34 cellular contexts compared by ENCODE assay signal in the genomic region with DNA sequence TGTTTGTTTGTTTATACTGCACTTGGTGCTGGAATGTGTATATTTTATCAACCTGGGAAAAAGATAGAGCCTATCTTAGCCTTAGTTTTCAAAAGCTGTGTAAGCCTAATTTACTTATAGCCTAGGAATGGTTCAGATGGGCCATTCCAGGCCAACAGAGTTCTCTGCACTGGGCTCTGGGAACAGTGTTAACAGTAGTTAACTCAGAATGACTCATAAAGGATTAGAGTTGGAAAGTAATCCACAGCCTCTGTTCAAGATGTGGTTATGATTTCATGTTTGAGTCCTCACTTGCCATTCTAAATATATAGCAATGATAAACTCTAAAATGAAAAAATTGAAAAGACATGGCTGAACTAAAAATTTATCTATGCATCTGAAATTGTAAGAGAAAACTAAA. TPM values are rescaled to one million over a fixed set of nuclear protein-coding genes. Genes with fewer than 3 reads are reported as not detected.
DNase-seq lines count a peak whose midpoint lies in the region; FAIRE-seq and TF ChIP-seq lines count a peak whose summit lies in the region.
"Had no signal": no experiment of that assay in that cellular context is flagged by ENCODE, and none has a peak within 500 bp of the region (broad histone marks: within the 10 kb centered on the region; RNA-seq: fewer than 3 reads in every experiment).

No MANE protein-coding gene starts in this region.

- TF ChIP-seq CTCF in bronchial epithelial cell (IDR thresholded peaks at IDR 0.05; ENCODE audit: insufficient read depth, low read length, severe bottlenecking) = no peak

- FAIRE-seq in bronchial epithelial cell (lab: Jason Lieb, UNC) = no peak
- FAIRE-seq in GM19239 (lab: Jason Lieb, UNC) = no peak
- FAIRE-seq: colon, islet of Langerhans had no signal

- no peaks in the 10 kb centered on the region for H3K36me3 ChIP-seq in bronchial epithelial cell (ENCODE audit: control insufficient read depth, insufficient read depth, low read length)
- H3K36me3 ChIP-seq: gastroesophageal sphincter, right atrium auricular region had no signal

- H3K27me3 ChIP-seq in bronchial epithelial cell (ENCODE audit: control insufficient read depth, insufficient read depth, low read length) = no peaks in the 10 kb centered on the region
- H3K27me3 ChIP-seq: gastroesophageal sphincter, right atrium auricular region had no signal

- peak; percentile 9 for DNase-seq in GM03348 (ENCODE audit: low spot score)
- DNase-seq in MV-4-11 (lab: John Stamatoyannopoulos, UW) = peak; percentile 32
- DNase-seq in bronchial epithelial cell (ENCODE audit: low read depth) = peak; percentile 64
- DNase-seq in skeletal muscle cell (ENCODE audit: low read depth) = peak; percentile 27
- DNase-seq in GM19239 (ENCODE audit: insufficient read length, low spot score) = no peak
- DNase-seq in NCI-H187 treated with DMSO at 0.1 percent for 48 hours (lab: John Stamatoyannopoulos, UW) = no peak
- no peak for DNase-seq in DMS79 treated with DMSO at 0.1 percent for 48 hours (lab: John Stamatoyannopoulos, UW)
- DNase-seq: activated CD4-positive, alpha-beta T cell treated with anti-CD3 and anti-CD28 coated beads for 1 hour; activated CD8-positive, alpha-beta T cell treated with anti-CD3 and anti-CD28 coated beads, Interleukin-2, amount 10 ng/mL, durations not matched to agents 7 days and 5 days; activated gamma-delta T cell treated with Interleukin-2 at 50 U/mL for 16 hours; activated naive CD8-positive, alpha-beta T cell treated with anti-CD3 and anti-CD28 coated beads, Interleukin-2, amount 50 U/mL, for 24 hours; activated T-cell treated with anti-CD3 and anti-CD28 coated beads, Interleukin-2, amount 50 U/mL, for 1 hour; CD4-positive, CD25-positive, alpha-beta regulatory T cell; DMS 273 treated with DMSO at 0.1 percent for 48 hours; effector CD8-positive, alpha-beta T cell; GF-D8; H9; Kasumi-1; left ventricle myocardium superior; natural killer cell; NCI-H1417; NCI-H2081 treated with DMSO at 0.1 percent for 48 hours; NCI-H446 treated with DMSO at 0.1 percent for 48 hours; SIG-M5; stimulated activated CD4-positive, alpha-beta T cell treated with anti-CD3 and anti-CD28 coated beads, Interleukin-12 subunit alpha, Interleukin-12 subunit beta, amount 100 ng/mL, for 4 hours; stimulated activated CD4-positive, alpha-beta T cell treated with anti-CD3 and anti-CD28 coated beads, Interleukin-4, amount 100 ng/mL, for 4 hours; stimulated activated naive CD4-positive, alpha-beta T cell; SW 1271; T1000 had no signal

- H3K4me3 ChIP-seq in bronchial epithelial cell (ENCODE audit: low read depth, low read length) (no peak overlapping the region), skeletal muscle cell (ENCODE audit: low read depth, low read length) (no peak overlapping the region)
- H3K4me3 ChIP-seq: gastroesophageal sphincter, right atrium auricular region had no signal

RNA-seq across cellular contexts. Expression of gene PEX5L, which starts 22.6 kb away (rescaled TPM):
- total RNA-seq in bronchial epithelial cell = under 0.01 TPM in 2 replicates
- total RNA-seq: activated CD8-positive, alpha-beta T cell treated with anti-CD3 and anti-CD28 coated beads, Interleukin-2, amount 10 ng/mL, durations not matched to agents 7 days and 5 days; CD4-positive, CD25-positive, alpha-beta regulatory T cell; natural killer cell; osteocyte had no signal

Comparison
In these comparisons a context has a peak if more than half of its experiments do, and no peak if none do; other contexts are left out.
1. DNase-seq: peak in GM03348 (single experiment), MV-4-11 (single experiment), bronchial epithelial cell (single experiment) and skeletal muscle cell (single experiment); none in GM19239 (single experiment), NCI-H187 treated with DMSO at 0.1 percent for 48 hours (single experiment) and DMS79 treated with DMSO at 0.1 percent for 48 hours (single experiment).